Comparison of ENCODE assay signal across 8 cellular contexts in genomic region chr2:161161074-161161577, GRCh38. TPM values are rescaled to one million over a fixed set of nuclear protein-coding genes. Genes with fewer than 3 reads are reported as not detected.
A peak's percentile ranks its signal among the peaks of the same experiment; 100 is the strongest.
DNase-seq lines count a peak whose midpoint lies in the region; ATAC-seq, FAIRE-seq and TF ChIP-seq lines count a peak whose summit lies in the region.

No MANE protein-coding gene starts in this region.

- CTCF ChIA-PET in CD8-positive, alpha-beta memory T cell (lab: Charles Lee): no interaction called here

- 1% methylated on average over 11 of the region's 11 CpGs for WGBS in prostate gland

- no peaks in the 10 kb centered on the region for H3K36me3 ChIP-seq in CD8-positive, alpha-beta memory T cell (ENCODE audit: insufficient read depth, low read length)
- H3K36me3 ChIP-seq in RWPE2 (ENCODE audit: low read depth): peaks cover 43% of the 10 kb centered on the region
- no peaks in the 10 kb centered on the region for H3K36me3 ChIP-seq in prostate gland

- no peak for TF ChIP-seq CTCF in RWPE2 (IDR thresholded peaks at IDR 0.05; ENCODE audit: poor library complexity, severe bottlenecking)
- no peak for TF ChIP-seq CTCF in epithelial cell of proximal tubule (conservative IDR thresholded peaks at IDR 0.05; ENCODE audit: low read depth, low read length)
- no peak for TF ChIP-seq CTCF in prostate gland (IDR thresholded peaks at IDR 0.05)

- no peaks in the 10 kb centered on the region for H3K27me3 ChIP-seq in CD8-positive, alpha-beta memory T cell (ENCODE audit: insufficient read depth, low read length, poor library complexity, severe bottlenecking)
- H3K27me3 ChIP-seq in RWPE2 (ENCODE audit: insufficient read depth, poor library complexity, severe bottlenecking) (no peaks in the 10 kb centered on the region), prostate gland (replicated peaks; ENCODE audit: insufficient read depth) (no peaks in the 10 kb centered on the region)

- H3K4me3 Mint-ChIP-seq in CD8-positive, alpha-beta memory T cell: peak overlapping the region; percentile 96 to 100 (median 99)

- peak overlapping the region; percentile 92 to 100 (median 99) for H3K27ac Mint-ChIP-seq in CD8-positive, alpha-beta memory T cell

- H3K27ac ChIP-seq in CD8-positive, alpha-beta memory T cell (ENCODE audit: low read depth, low read length): peak overlapping the region; percentile 90
- H3K27ac ChIP-seq in RWPE2 (ENCODE audit: poor library complexity, severe bottlenecking) (peak overlapping the region; percentile 96), prostate gland (peak overlapping the region; percentile 84 to 85)

- H3K9me3 ChIP-seq in CD8-positive, alpha-beta memory T cell (ENCODE audit: low read length): no peaks in the 10 kb centered on the region
- H3K9me3 ChIP-seq in RWPE2 (ENCODE audit: severe bottlenecking) (no peaks in the 10 kb centered on the region), prostate gland (no peaks in the 10 kb centered on the region)

- ATAC-seq in GM21723 (IDR thresholded peaks at IDR 0.05; ENCODE audit: unreplicated experiment): peak; percentile 0
- ATAC-seq in RWPE2 (ENCODE audit: low read depth): peak; percentile 2; the same call in 2 of the 3 replicates
- ATAC-seq in HG03135 (IDR thresholded peaks at IDR 0.05; ENCODE audit: unreplicated experiment): no peak

- H3K36me3 Mint-ChIP-seq in CD8-positive, alpha-beta memory T cell: peaks cover 0 to 28% (median 2%) of the 10 kb centered on the region in 3 donors

- intact Hi-C loops in prostate gland (cut with DNase I): no loop called here

- DNase-seq in CD8-positive, alpha-beta memory T cell: peak in 1 of 5 donors; percentile 66
- no peak for DNase-seq in RWPE2 (ENCODE audit: low spot score)
- DNase-seq in epithelial cell of proximal tubule (ENCODE audit: low read depth): no peak
- no peak for DNase-seq in prostate gland (ENCODE audit: low spot score)
- no peak for DNase-seq in ecto neural progenitor cell (ENCODE audit: low spot score)
- no peak for DNase-seq in RCC 7860 (ENCODE audit: low spot score)

- peak overlapping the region; percentile 91 for H3K4me3 ChIP-seq in CD8-positive, alpha-beta memory T cell (ENCODE audit: low read length)
- peak overlapping the region; percentile 85 for H3K4me3 ChIP-seq in RWPE2 (ENCODE audit: severe bottlenecking)
- H3K4me3 ChIP-seq in epithelial cell of proximal tubule (ENCODE audit: low read depth, low read length): peak overlapping the region; percentile 85
- H3K4me3 ChIP-seq in prostate gland: peak overlapping the region; percentile 62 to 82

- H3K27me3 Mint-ChIP-seq in CD8-positive, alpha-beta memory T cell: no peaks in the 10 kb centered on the region

- H3K4me1 ChIP-seq in CD8-positive, alpha-beta memory T cell (ENCODE audit: insufficient read depth, low read length): peaks cover 52% of the 10 kb centered on the region
- peaks cover 20% of the 10 kb centered on the region for H3K4me1 ChIP-seq in RWPE2 (ENCODE audit: insufficient read depth, poor library complexity, severe bottlenecking)
- H3K4me1 ChIP-seq in prostate gland (replicated peaks): no peaks in the 10 kb centered on the region

- no peaks in the 10 kb centered on the region for H3K9me3 Mint-ChIP-seq in CD8-positive, alpha-beta memory T cell

- TF ChIP-seq POLR2A in prostate gland (IDR thresholded peaks at IDR 0.05): no peak

- POLR2A ChIA-PET in CD8-positive, alpha-beta memory T cell (lab: Charles Lee): no interaction called here

- H3K4me1 Mint-ChIP-seq in CD8-positive, alpha-beta memory T cell: peaks cover 53 to 76% (median 74%) of the 10 kb centered on the region in 3 donors

- no peak for FAIRE-seq in RCC 7860 (lab: Jason Lieb, UNC)

RNA-seq across cellular contexts. Expression of gene TANK, which starts 0.9 kb away (rescaled TPM):
- 10 to 100 TPM; 75.5 to 81.7 TPM for total RNA-seq in CD8-positive, alpha-beta memory T cell
- 70.8 TPM for polyA plus RNA-seq in CD8-positive, alpha-beta memory T cell
- 25.8 and 34.1 TPM in 2 replicates for total RNA-seq in epithelial cell of proximal tubule
- total RNA-seq in prostate gland: 10 to 100 TPM; 50.4 to 51.0 TPM
